1 cellular context compared by ENCODE assay signal in the genomic region with DNA sequence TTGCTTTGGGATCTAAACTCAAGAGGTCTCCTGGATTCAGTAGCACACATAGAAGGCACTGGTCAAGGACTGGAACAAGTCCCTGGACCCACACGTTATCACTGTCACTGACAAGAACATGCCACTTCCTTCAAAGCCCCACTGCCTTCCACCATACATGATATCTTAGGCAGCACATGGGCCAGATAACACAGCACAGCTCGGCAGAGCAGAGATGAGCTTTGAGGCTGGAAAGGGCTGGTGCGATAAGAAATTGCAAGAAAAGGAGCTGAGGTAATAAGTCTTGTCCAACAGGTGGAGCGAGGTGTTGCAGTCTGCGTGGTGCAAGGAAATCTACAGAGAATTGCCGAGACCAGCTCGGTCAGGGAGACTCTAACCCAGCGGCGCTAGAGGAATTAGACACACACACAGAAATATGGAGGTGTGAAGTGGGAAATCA.
TF ChIP-seq lines count a peak whose summit lies in the region.

No MANE protein-coding gene starts in this region.

TF ChIP-seq in K562, 482 proteins besides CTCF, POLR2A, EP300 and RAD21 (continued from another document and continues in another):
- TF ChIP-seq, protein P1, sequence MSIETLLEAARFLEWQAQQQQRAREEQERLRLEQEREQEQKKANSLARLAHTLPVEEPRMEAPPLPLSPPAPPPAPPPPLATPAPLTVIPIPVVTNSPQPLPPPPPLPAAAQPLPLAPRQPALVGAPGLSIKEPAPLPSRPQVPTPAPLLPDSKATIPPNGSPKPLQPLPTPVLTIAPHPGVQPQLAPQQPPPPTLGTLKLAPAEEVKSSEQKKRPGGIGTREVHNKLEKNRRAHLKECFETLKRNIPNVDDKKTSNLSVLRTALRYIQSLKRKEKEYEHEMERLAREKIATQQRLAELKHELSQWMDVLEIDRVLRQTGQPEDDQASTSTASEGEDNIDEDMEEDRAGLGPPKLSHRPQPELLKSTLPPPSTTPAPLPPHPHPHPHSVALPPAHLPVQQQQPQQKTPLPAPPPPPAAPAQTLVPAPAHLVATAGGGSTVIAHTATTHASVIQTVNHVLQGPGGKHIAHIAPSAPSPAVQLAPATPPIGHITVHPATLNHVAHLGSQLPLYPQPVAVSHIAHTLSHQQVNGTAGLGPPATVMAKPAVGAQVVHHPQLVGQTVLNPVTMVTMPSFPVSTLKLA (conservative IDR thresholded peaks at IDR 0.05), result peak; percentile 57 to 78
- no peak for TF ChIP-seq BRD9 (IDR thresholded peaks at IDR 0.05; ENCODE audit: low read depth, partially characterized antibody)
- TF ChIP-seq ZNF384 (IDR thresholded peaks at IDR 0.05; ENCODE audit: low read depth, low read length), result no peak
- TF ChIP-seq, protein P2, sequence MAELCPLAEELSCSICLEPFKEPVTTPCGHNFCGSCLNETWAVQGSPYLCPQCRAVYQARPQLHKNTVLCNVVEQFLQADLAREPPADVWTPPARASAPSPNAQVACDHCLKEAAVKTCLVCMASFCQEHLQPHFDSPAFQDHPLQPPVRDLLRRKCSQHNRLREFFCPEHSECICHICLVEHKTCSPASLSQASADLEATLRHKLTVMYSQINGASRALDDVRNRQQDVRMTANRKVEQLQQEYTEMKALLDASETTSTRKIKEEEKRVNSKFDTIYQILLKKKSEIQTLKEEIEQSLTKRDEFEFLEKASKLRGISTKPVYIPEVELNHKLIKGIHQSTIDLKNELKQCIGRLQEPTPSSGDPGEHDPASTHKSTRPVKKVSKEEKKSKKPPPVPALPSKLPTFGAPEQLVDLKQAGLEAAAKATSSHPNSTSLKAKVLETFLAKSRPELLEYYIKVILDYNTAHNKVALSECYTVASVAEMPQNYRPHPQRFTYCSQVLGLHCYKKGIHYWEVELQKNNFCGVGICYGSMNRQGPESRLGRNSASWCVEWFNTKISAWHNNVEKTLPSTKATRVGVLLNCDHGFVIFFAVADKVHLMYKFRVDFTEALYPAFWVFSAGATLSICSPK (IDR thresholded peaks at IDR 0.05; ENCODE audit: borderline replicate concordance), result no peak
- TF ChIP-seq SLC30A9 (CRISPR knock-in tag; IDR thresholded peaks at IDR 0.05), result no peak
- no peak for TF ChIP-seq SAP30 (IDR thresholded peaks at IDR 0.05; ENCODE audit: borderline replicate concordance, insufficient read depth, low read depth, low read length, poor library complexity, severe bottlenecking)
- TF ChIP-seq TFAP4 (CRISPR knock-in tag; IDR thresholded peaks at IDR 0.05; ENCODE audit: borderline replicate concordance), result peak; percentile 82
- TF ChIP-seq ZNF79 (CRISPR knock-in tag; IDR thresholded peaks at IDR 0.05; ENCODE audit: low read depth), result no peak
- TF ChIP-seq NFIC (IDR thresholded peaks at IDR 0.05), result peak; percentile 96
- TF ChIP-seq SP2 (IDR thresholded peaks at IDR 0.05; ENCODE audit: extremely low read depth, low read depth, low read length, poor library complexity, severe bottlenecking), result no peak
- no peak for TF ChIP-seq ZNF445 (CRISPR knock-in tag; IDR thresholded peaks at IDR 0.05; ENCODE audit: low read depth)
- TF ChIP-seq, protein P3, sequence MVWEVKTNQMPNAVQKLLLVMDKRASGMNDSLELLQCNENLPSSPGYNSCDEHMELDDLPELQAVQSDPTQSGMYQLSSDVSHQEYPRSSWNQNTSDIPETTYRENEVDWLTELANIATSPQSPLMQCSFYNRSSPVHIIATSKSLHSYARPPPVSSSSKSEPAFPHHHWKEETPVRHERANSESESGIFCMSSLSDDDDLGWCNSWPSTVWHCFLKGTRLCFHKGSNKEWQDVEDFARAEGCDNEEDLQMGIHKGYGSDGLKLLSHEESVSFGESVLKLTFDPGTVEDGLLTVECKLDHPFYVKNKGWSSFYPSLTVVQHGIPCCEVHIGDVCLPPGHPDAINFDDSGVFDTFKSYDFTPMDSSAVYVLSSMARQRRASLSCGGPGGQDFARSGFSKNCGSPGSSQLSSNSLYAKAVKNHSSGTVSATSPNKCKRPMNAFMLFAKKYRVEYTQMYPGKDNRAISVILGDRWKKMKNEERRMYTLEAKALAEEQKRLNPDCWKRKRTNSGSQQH (CRISPR knock-in tag; IDR thresholded peaks at IDR 0.05), result 0 out of 2 replicates have a peak, but pooled peaks have one; percentile 26
- no peak for TF ChIP-seq HNRNPH1 (optimal IDR thresholded peaks at IDR 0.05; ENCODE audit: low read depth, low read length)
- peak; percentile 70; the same call in 1 of the 2 replicates for TF ChIP-seq EHMT2 (IDR thresholded peaks at IDR 0.05)
- no peak for TF ChIP-seq RBM39 (optimal IDR thresholded peaks at IDR 0.05; ENCODE audit: low read depth, low read length)
- TF ChIP-seq ZNF740 (CRISPR knock-in tag; IDR thresholded peaks at IDR 0.05), result no peak
- no peak for TF ChIP-seq ZNF740 (tag; IDR thresholded peaks at IDR 0.05)
- TF ChIP-seq, protein P4, sequence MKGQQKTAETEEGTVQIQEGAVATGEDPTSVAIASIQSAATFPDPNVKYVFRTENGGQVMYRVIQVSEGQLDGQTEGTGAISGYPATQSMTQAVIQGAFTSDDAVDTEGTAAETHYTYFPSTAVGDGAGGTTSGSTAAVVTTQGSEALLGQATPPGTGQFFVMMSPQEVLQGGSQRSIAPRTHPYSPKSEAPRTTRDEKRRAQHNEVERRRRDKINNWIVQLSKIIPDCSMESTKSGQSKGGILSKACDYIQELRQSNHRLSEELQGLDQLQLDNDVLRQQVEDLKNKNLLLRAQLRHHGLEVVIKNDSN (CRISPR knock-in tag; IDR thresholded peaks at IDR 0.05), result 0 out of 2 replicates have a peak, but pooled peaks have one; percentile 17
- no peak; the same call in 1 of the 2 replicates for TF ChIP-seq ZNF175 (CRISPR knock-in tag; IDR thresholded peaks at IDR 0.05; ENCODE audit: low read depth)
- TF ChIP-seq ZNF121 (CRISPR knock-in tag; conservative IDR thresholded peaks at IDR 0.05), result no peak
- no peak for TF ChIP-seq COPS2 (conservative IDR thresholded peaks at IDR 0.05)
- peak; percentile 81 for TF ChIP-seq NEUROD1 (IDR thresholded peaks at IDR 0.05; ENCODE audit: borderline replicate concordance, low read depth, low read length, partially characterized antibody)
- TF ChIP-seq CHD1 (IDR thresholded peaks at IDR 0.05; ENCODE audit: low read length), result no peak
- TF ChIP-seq, protein P5, sequence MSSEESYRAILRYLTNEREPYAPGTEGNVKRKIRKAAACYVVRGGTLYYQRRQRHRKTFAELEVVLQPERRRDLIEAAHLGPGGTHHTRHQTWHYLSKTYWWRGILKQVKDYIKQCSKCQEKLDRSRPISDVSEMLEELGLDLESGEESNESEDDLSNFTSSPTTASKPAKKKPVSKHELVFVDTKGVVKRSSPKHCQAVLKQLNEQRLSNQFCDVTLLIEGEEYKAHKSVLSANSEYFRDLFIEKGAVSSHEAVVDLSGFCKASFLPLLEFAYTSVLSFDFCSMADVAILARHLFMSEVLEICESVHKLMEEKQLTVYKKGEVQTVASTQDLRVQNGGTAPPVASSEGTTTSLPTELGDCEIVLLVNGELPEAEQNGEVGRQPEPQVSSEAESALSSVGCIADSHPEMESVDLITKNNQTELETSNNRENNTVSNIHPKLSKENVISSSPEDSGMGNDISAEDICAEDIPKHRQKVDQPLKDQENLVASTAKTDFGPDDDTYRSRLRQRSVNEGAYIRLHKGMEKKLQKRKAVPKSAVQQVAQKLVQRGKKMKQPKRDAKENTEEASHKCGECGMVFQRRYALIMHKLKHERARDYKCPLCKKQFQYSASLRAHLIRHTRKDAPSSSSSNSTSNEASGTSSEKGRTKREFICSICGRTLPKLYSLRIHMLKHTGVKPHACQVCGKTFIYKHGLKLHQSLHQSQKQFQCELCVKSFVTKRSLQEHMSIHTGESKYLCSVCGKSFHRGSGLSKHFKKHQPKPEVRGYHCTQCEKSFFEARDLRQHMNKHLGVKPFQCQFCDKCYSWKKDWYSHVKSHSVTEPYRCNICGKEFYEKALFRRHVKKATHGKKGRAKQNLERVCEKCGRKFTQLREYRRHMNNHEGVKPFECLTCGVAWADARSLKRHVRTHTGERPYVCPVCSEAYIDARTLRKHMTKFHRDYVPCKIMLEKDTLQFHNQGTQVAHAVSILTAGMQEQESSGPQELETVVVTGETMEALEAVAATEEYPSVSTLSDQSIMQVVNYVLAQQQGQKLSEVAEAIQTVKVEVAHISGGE (CRISPR knock-in tag; IDR thresholded peaks at IDR 0.05), result peak in 1 of 3 experiments; percentile 83; a peak in 2 of 6 replicates
- 0 out of 2 replicates have a peak, but pooled peaks have one; percentile 9 for TF ChIP-seq SMC3 (conservative IDR thresholded peaks at IDR 0.05; ENCODE audit: insufficient read depth, low read depth, low read length)
- no peak for TF ChIP-seq DEAF1 (CRISPR knock-in tag; IDR thresholded peaks at IDR 0.05)
- TF ChIP-seq, protein P6, sequence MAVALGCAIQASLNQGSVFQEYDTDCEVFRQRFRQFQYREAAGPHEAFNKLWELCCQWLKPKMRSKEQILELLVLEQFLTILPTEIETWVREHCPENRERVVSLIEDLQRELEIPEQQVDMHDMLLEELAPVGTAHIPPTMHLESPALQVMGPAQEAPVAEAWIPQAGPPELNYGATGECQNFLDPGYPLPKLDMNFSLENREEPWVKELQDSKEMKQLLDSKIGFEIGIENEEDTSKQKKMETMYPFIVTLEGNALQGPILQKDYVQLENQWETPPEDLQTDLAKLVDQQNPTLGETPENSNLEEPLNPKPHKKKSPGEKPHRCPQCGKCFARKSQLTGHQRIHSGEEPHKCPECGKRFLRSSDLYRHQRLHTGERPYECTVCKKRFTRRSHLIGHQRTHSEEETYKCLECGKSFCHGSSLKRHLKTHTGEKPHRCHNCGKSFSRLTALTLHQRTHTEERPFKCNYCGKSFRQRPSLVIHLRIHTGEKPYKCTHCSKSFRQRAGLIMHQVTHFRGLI (CRISPR knock-in tag; IDR thresholded peaks at IDR 0.05), result no peak
- peak; percentile 69 for TF ChIP-seq PHF20 (IDR thresholded peaks at IDR 0.05; ENCODE audit: partially characterized antibody)
- TF ChIP-seq YY1 (IDR thresholded peaks at IDR 0.05; ENCODE audit: borderline replicate concordance in 1 of 3, control insufficient read depth in 1 of 3, extremely low read depth in 1 of 3, insufficient read depth in 3 of 3, insufficient read length in 1 of 3, insufficient replicate concordance in 2 of 3, low read depth in 1 of 3, low read length in 2 of 3), result peak in 1 of 3 experiments; percentile 22
- 0 out of 2 replicates have a peak, but pooled peaks have one; percentile 31 for TF ChIP-seq SMAD3 (CRISPR knock-in tag; conservative IDR thresholded peaks at IDR 0.05)
- TF ChIP-seq, protein P7, sequence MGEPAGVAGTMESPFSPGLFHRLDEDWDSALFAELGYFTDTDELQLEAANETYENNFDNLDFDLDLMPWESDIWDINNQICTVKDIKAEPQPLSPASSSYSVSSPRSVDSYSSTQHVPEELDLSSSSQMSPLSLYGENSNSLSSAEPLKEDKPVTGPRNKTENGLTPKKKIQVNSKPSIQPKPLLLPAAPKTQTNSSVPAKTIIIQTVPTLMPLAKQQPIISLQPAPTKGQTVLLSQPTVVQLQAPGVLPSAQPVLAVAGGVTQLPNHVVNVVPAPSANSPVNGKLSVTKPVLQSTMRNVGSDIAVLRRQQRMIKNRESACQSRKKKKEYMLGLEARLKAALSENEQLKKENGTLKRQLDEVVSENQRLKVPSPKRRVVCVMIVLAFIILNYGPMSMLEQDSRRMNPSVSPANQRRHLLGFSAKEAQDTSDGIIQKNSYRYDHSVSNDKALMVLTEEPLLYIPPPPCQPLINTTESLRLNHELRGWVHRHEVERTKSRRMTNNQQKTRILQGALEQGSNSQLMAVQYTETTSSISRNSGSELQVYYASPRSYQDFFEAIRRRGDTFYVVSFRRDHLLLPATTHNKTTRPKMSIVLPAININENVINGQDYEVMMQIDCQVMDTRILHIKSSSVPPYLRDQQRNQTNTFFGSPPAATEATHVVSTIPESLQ (CRISPR knock-in tag; IDR thresholded peaks at IDR 0.05), result no peak
- no peak for TF ChIP-seq MYBL2 (IDR thresholded peaks at IDR 0.05; ENCODE audit: low read depth)
- no peak for TF ChIP-seq MYBL2 (CRISPR knock-in tag; IDR thresholded peaks at IDR 0.05; ENCODE audit: borderline replicate concordance)
- TF ChIP-seq DACH1 (IDR thresholded peaks at IDR 0.05; ENCODE audit: partially characterized antibody), result no peak
- TF ChIP-seq PURB (CRISPR knock-in tag; IDR thresholded peaks at IDR 0.05; ENCODE audit: low read depth), result no peak
- TF ChIP-seq, protein P8, sequence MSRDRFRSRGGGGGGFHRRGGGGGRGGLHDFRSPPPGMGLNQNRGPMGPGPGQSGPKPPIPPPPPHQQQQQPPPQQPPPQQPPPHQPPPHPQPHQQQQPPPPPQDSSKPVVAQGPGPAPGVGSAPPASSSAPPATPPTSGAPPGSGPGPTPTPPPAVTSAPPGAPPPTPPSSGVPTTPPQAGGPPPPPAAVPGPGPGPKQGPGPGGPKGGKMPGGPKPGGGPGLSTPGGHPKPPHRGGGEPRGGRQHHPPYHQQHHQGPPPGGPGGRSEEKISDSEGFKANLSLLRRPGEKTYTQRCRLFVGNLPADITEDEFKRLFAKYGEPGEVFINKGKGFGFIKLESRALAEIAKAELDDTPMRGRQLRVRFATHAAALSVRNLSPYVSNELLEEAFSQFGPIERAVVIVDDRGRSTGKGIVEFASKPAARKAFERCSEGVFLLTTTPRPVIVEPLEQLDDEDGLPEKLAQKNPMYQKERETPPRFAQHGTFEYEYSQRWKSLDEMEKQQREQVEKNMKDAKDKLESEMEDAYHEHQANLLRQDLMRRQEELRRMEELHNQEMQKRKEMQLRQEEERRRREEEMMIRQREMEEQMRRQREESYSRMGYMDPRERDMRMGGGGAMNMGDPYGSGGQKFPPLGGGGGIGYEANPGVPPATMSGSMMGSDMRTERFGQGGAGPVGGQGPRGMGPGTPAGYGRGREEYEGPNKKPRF (IDR thresholded peaks at IDR 0.05; ENCODE audit: low read depth, low read length), result no peak
- no peak for TF ChIP-seq NFYB (IDR thresholded peaks at IDR 0.05; ENCODE audit: extremely low read depth, insufficient read length)
- peak; percentile 82 for TF ChIP-seq CREB1 (IDR thresholded peaks at IDR 0.05)
- peak; percentile 45; the same call in 1 of the 2 replicates for TF ChIP-seq CREB1 (CRISPR knock-in tag; IDR thresholded peaks at IDR 0.05)
